In the genomic region with DNA sequence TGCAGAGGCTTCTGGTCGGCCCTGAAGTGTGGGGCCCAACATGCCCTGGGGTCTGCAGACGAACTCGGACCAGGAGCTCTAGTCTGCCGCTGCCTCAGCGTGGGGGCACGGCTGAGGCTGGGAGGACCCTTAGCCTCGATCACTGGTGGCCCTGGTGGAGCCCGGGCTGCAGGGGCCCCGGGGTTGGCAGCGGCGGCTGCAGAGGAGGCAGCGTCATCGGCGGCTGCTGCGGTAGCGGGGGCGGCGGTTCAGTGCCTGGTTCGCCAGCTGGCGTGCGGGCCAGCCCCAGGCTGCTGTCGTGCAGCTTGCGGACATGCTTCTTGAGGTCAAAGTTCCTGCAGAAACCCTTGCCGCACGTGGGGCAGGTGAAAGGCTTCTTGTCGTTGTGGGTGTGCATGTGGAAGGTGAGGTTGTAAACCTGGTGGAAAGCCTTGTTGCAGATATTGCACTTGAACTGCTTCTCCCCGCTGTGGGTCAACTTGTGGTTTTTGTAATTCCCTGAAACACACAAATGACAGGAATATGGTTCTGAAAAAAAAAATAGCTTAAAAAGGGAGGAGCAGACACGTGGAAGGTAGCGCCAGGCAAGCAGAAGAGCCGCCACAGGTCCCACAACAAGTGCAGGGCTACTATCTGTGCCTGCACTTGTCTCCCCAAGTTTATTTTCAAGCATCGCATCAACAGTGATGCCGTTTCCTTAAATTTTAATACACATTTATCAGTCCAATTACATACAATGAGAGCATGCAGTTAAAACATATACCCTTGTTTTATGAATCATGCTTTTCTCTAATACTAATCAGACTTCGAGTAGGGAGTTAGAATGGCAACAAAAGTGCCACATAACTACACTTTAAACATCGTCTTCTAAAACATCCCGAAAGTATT, we compare ENCODE assay signal across 19 cellular contexts. TPM values are rescaled to one million over a fixed set of nuclear protein-coding genes. Genes with fewer than 3 reads are reported as not detected.
DNase-seq lines count a peak whose midpoint lies in the region; ATAC-seq and TF ChIP-seq lines count a peak whose summit lies in the region.
"Had no signal": no experiment of that assay in that cellular context is flagged by ENCODE, and none has a peak within 500 bp of the region (broad histone marks: within the 10 kb centered on the region; RNA-seq: fewer than 3 reads in every experiment).

No MANE protein-coding gene starts in this region.

- DNase-seq in Daoy (ENCODE audit: low read depth) = peak; percentile 69
- no peak for DNase-seq in foreskin keratinocyte
- DNase-seq in nephron progenitor cell = peak; percentile 31
- no peak for DNase-seq in mesothelial cell of epicardium (ENCODE audit: low spot score in 2 of 2, unreplicated experiment in 2 of 2)
- DNase-seq in NCI-H1105 (lab: John Stamatoyannopoulos, UW) = no peak
- no peak for DNase-seq in inferior parietal cortex (ENCODE audit: extremely low spot score)
- no peak for DNase-seq in stimulated activated naive CD4-positive, alpha-beta T cell treated with Interleukin-2 at 50 U/mL for 16 hours (lab: John Stamatoyannopoulos, UW)
- DNase-seq: activated naive CD8-positive, alpha-beta T cell treated with anti-CD3 and anti-CD28 coated beads, Interleukin-2, amount 10 ng/mL, durations not matched to agents 7 days and 5 days; dorsolateral prefrontal cortex; GOT3; heart right ventricle; left ventricle myocardium inferior; naive B cell; NCI-H510A treated with DMSO at 0.1 percent for 48 hours; OCI-M1; stimulated activated CD4-positive, alpha-beta T cell treated with anti-CD3 and anti-CD28 coated beads, Interleukin-15, amount 100 ng/mL, for 24 hours had no signal

- H3K36me3 ChIP-seq in HUES64 (ENCODE audit: insufficient read depth, low read length) = peaks cover 4% of the 10 kb centered on the region; the same call in 1 of the 2 replicates
- H3K36me3 ChIP-seq: heart right ventricle, left ventricle myocardium inferior had no signal

- peaks cover 15% of the 10 kb centered on the region; the same call in 1 of the 2 replicates for H3K4me1 ChIP-seq in HUES64 (ENCODE audit: insufficient read depth, low read length)
- H3K4me1 ChIP-seq in foreskin keratinocyte = no peaks in the 10 kb centered on the region

- ATAC-seq in foreskin keratinocyte = peak; percentile 15
- ATAC-seq: heart right ventricle had no signal

- no peak overlapping the region for H3K4me3 Mint-ChIP-seq in nephron progenitor cell
- no peak overlapping the region for H3K4me3 Mint-ChIP-seq in mesothelial cell of epicardium
- H3K4me3 Mint-ChIP-seq: activated naive CD8-positive, alpha-beta T cell treated with anti-CD3 and anti-CD28 coated beads, Interleukin-2, amount 10 ng/mL, durations not matched to agents 7 days and 5 days; naive B cell had no signal

- H3K27me3 Mint-ChIP-seq in nephron progenitor cell (ENCODE audit: low read depth, poor library complexity) = peaks cover 100% of the 10 kb centered on the region
- H3K27me3 Mint-ChIP-seq in mesothelial cell of epicardium (ENCODE audit: low read depth) = peaks cover 99% of the 10 kb centered on the region

- H3K4me1 Mint-ChIP-seq in nephron progenitor cell (peaks cover 35% of the 10 kb centered on the region), mesothelial cell of epicardium (peaks cover 28% of the 10 kb centered on the region)
- H3K4me1 Mint-ChIP-seq: activated naive CD8-positive, alpha-beta T cell treated with anti-CD3 and anti-CD28 coated beads, Interleukin-2, amount 10 ng/mL, durations not matched to agents 7 days and 5 days had no signal

- no peaks in the 10 kb centered on the region for H3K9me3 Mint-ChIP-seq in nephron progenitor cell
- no peaks in the 10 kb centered on the region for H3K9me3 Mint-ChIP-seq in mesothelial cell of epicardium

- no peak overlapping the region for H3K27ac ChIP-seq in HUES64 (ENCODE audit: low read depth, low read length)
- H3K27ac ChIP-seq in foreskin keratinocyte = no peak overlapping the region
- H3K27ac ChIP-seq: dorsolateral prefrontal cortex, heart right ventricle, left ventricle myocardium inferior had no signal

- no peaks in the 10 kb centered on the region for H3K36me3 Mint-ChIP-seq in nephron progenitor cell (ENCODE audit: low read depth)
- H3K36me3 Mint-ChIP-seq in mesothelial cell of epicardium = no peaks in the 10 kb centered on the region
- H3K36me3 Mint-ChIP-seq: naive B cell had no signal

- H3K4me3 ChIP-seq in HUES64 (ENCODE audit: low read length) = peak overlapping the region; percentile 75
- H3K4me3 ChIP-seq: dorsolateral prefrontal cortex, heart right ventricle, left ventricle myocardium inferior had no signal

- H3K27me3 ChIP-seq in HUES64 (ENCODE audit: insufficient read depth, low read length) (peaks cover 100% of the 10 kb centered on the region), foreskin keratinocyte (peaks cover 100% of the 10 kb centered on the region)

- WGBS in HUES64 = 6% methylated on average over 35 of the region's 35 CpGs

- H3K9me3 ChIP-seq in HUES64 (ENCODE audit: insufficient read depth, low read depth, low read length) = no peaks in the 10 kb centered on the region
- H3K9me3 ChIP-seq: heart right ventricle, left ventricle myocardium inferior had no signal

- no peak overlapping the region for H3K27ac Mint-ChIP-seq in nephron progenitor cell
- no peak overlapping the region for H3K27ac Mint-ChIP-seq in mesothelial cell of epicardium
- H3K27ac Mint-ChIP-seq: activated naive CD8-positive, alpha-beta T cell treated with anti-CD3 and anti-CD28 coated beads, Interleukin-2, amount 10 ng/mL, durations not matched to agents 7 days and 5 days; naive B cell had no signal

- TF ChIP-seq CTCF in foreskin keratinocyte (conservative IDR thresholded peaks at IDR 0.05) (no peak), nephron progenitor cell (IDR thresholded peaks at IDR 0.05) (no peak), mesothelial cell of epicardium (IDR thresholded peaks at IDR 0.05; ENCODE audit: unreplicated experiment) (no peak)

- H3K9ac ChIP-seq in HUES64 (ENCODE audit: low read depth, low read length) = no peak overlapping the region

RNA-seq across cellular contexts. Expression of gene FEZF1, which starts 2.4 kb away (rescaled TPM):
- total RNA-seq in Daoy (2014; rRNA removed; shearing (Covaris generic)) = 0.03 and 0.69 TPM in 2 replicates
- 3.4 TPM for polyA plus RNA-seq in HUES64 (2013, experiment 1 of 2)
- polyA plus RNA-seq in HUES64 (2013, experiment 2 of 2) = 3.5 TPM
- total RNA-seq in foreskin keratinocyte = not detected in 2 replicates
- polyA plus RNA-seq in foreskin keratinocyte = not detected in 2 replicates
- total RNA-seq in mesothelial cell of epicardium = not detected in 3 replicates
- total RNA-seq: activated naive CD8-positive, alpha-beta T cell treated with anti-CD3 and anti-CD28 coated beads, Interleukin-2, amount 10 ng/mL, durations not matched to agents 7 days and 5 days; heart right ventricle; HT-29; left ventricle myocardium inferior; pulmonary artery endothelial cell had no signal
- polyA plus RNA-seq: heart right ventricle had no signal

Comparison
In these comparisons a context has a peak if more than half of its experiments do, and no peak if none do; other contexts are left out.
1. DNase-seq: peak in Daoy (single experiment) and nephron progenitor cell (single experiment); none in foreskin keratinocyte (0 of 2), mesothelial cell of epicardium (0 of 2), NCI-H1105 (single experiment), inferior parietal cortex (single experiment) and stimulated activated naive CD4-positive, alpha-beta T cell treated with Interleukin-2 at 50 U/mL for 16 hours (single experiment).